2 cellular contexts compared by ENCODE assay signal in the genomic region with DNA sequence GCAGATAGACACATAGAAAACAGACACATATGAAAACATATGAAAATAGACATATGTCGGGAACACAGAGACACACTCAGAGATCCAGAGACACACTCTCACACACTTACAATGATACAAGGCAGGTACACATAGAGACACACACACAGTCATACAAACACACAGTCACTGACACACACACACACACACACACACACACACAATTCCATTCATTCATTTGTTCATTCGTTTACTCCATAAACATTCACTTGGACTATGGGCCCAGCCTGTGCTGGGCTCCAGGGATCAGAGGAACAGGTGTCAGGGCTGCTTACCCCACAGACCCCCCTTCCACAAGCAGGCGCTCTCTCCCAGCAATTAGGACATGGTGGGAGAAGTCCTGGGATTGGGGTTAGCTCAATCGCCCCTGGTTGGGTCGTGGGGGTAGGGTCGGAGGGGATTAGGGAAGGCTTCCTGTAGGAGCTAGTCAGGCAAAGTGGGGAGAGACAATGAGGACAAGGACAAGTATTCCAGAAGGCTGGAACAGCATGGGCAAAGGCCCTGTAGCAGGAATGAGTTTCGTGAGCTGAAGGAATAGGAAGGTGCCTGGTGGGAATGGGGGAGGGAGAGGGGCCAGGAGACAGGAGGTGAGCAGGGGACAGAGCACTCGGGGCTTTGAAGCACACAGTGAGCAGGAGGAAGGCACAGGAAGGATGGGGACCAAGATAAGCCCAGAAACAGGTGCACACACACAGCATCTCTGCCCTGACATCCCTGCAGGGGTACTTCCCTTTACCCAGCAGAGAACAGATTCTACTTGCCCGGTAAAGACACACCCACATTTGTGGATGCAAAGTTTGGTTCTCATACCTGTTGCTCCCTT.
TF ChIP-seq lines count a peak whose summit lies in the region.

No MANE protein-coding gene starts in this region.

TF ChIP-seq in SK-N-SH, 30 proteins besides CTCF, POLR2A, EP300 and RAD21 (continued from another document):
- TF ChIP-seq, protein P1, sequence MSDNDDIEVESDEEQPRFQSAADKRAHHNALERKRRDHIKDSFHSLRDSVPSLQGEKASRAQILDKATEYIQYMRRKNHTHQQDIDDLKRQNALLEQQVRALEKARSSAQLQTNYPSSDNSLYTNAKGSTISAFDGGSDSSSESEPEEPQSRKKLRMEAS (IDR thresholded peaks at IDR 0.05; ENCODE audit: low read depth) = no peak
- TF ChIP-seq, protein P2, sequence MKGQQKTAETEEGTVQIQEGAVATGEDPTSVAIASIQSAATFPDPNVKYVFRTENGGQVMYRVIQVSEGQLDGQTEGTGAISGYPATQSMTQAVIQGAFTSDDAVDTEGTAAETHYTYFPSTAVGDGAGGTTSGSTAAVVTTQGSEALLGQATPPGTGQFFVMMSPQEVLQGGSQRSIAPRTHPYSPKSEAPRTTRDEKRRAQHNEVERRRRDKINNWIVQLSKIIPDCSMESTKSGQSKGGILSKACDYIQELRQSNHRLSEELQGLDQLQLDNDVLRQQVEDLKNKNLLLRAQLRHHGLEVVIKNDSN (IDR thresholded peaks at IDR 0.05; ENCODE audit: borderline replicate concordance, low read depth) = no peak

TF ChIP-seq in GM12891, 5 proteins besides CTCF, POLR2A, EP300 and RAD21 (continued from another document):
- TF ChIP-seq POLR2AphosphoS5 (IDR thresholded peaks at IDR 0.05; ENCODE audit: low read depth, low read length) = no peak
